19 cellular contexts compared by ENCODE assay signal in genomic region chr6:37871616-37872384, GRCh38. TPM values are rescaled to one million over a fixed set of nuclear protein-coding genes. Genes with fewer than 3 reads are reported as not detected.
DNase-seq lines count a peak whose midpoint lies in the region; ATAC-seq, FAIRE-seq and TF ChIP-seq lines count a peak whose summit lies in the region.
"Had no signal": no experiment of that assay in that cellular context is flagged by ENCODE, and none has a peak within 500 bp of the region (broad histone marks: within the 10 kb centered on the region; RNA-seq: fewer than 3 reads in every experiment).

No MANE protein-coding gene starts in this region.

- H3K4me2 ChIP-seq in smooth muscle cell (no peak overlapping the region), HepG2 (ENCODE audit: low read depth, low read length) (no peak overlapping the region)

- H3K27ac ChIP-seq in HEK293 (ENCODE audit: extremely low read depth, low read depth, low read length) (no peak overlapping the region), smooth muscle cell (ENCODE audit: low read depth) (peak overlapping the region; percentile 21), HepG2 (ENCODE audit: extremely low read length, insufficient read depth, low read length) (no peak overlapping the region)
- H3K27ac ChIP-seq: HL-60 had no signal

- BruUV-seq in HepG2 (replicated peaks; lab: Mats Ljungman, UMichigan): no TSS peak

- H3K36me3 ChIP-seq in HEK293 (ENCODE audit: control insufficient read depth in 2 of 2, insufficient read depth in 1 of 2, low read length in 2 of 2): no peaks in the 10 kb centered on the region
- H3K36me3 ChIP-seq in smooth muscle cell (ENCODE audit: low read depth): no peaks in the 10 kb centered on the region
- no peaks in the 10 kb centered on the region for H3K36me3 ChIP-seq in HepG2 (replicated peaks in 1 of 2; ENCODE audit: control insufficient read depth in 1 of 2, insufficient read depth in 2 of 2, low read length in 2 of 2)
- H3K36me3 ChIP-seq: HAP-1, MG63 had no signal

- CTCF ChIA-PET in HEK293 (lab: Yijun Ruan, JAX) (interaction anchor here (0.6 to 1.1 kb wide), 2 partner anchors 13 to 167 kb away, joined by 3 to 4 read pairs; no protein-coding TSS in a partner anchor), HepG2 (lab: Yijun Ruan, JAX; ENCODE audit: low intra/inter-chr PET ratio, low total read pairs) (no interaction called here)

- no peak for FAIRE-seq in HepG2 (lab: Jason Lieb, UNC)

- no peak overlapping the region for H3K4me3 ChIP-seq in HEK293 (ENCODE audit: low read depth, low read length)
- no peak overlapping the region for H3K4me3 ChIP-seq in fibroblast of villous mesenchyme (ENCODE audit: low read depth, low read length)
- no peak overlapping the region for H3K4me3 ChIP-seq in smooth muscle cell
- H3K4me3 ChIP-seq in HepG2 (replicated peaks in 1 of 3; ENCODE audit: insufficient read depth in 1 of 3, low read depth in 2 of 3, low read length in 3 of 3): no peak overlapping the region
- H3K4me3 ChIP-seq: HAP-1, MG63 had no signal

- no peaks in the 10 kb centered on the region for H3K9me3 ChIP-seq in HEK293 (ENCODE audit: control insufficient read depth, insufficient read depth, low read depth, low read length)
- no peaks in the 10 kb centered on the region for H3K9me3 ChIP-seq in smooth muscle cell (replicated peaks; ENCODE audit: low read depth)
- H3K9me3 ChIP-seq in HepG2 (ENCODE audit: low read length): no peaks in the 10 kb centered on the region
- H3K9me3 ChIP-seq: HAP-1 had no signal

- in situ Hi-C loops in HepG2 (cut with HindIII; ENCODE audit: extremely low pct_ligation_motif_present, low pct_unique_long_range_greater_than_20kb): no loop called here

- no peak for TF ChIP-seq CTCF in HEK293 (tag by site-specific recombination; IDR thresholded peaks at IDR 0.05)
- TF ChIP-seq CTCF in fibroblast of villous mesenchyme (IDR thresholded peaks at IDR 0.05; ENCODE audit: insufficient read depth, low read depth, low read length): no peak
- TF ChIP-seq CTCF in smooth muscle cell (IDR thresholded peaks at IDR 0.05; ENCODE audit: borderline replicate concordance, insufficient read depth, poor library complexity, severe bottlenecking): no peak
- no peak for TF ChIP-seq CTCF in HepG2 (CRISPR knock-in tag; IDR thresholded peaks at IDR 0.05)

- 67% methylated on average over 5 of the region's 5 CpGs for WGBS in smooth muscle cell (ENCODE audit: low lambda C conversion rate)
- WGBS in HepG2 (ENCODE audit: low lambda C conversion rate): 97% methylated on average over 5 of the region's 5 CpGs

- TF ChIP-seq POLR2A in HepG2 (IDR thresholded peaks at IDR 0.05; ENCODE audit: insufficient read depth in 1 of 2, low read depth in 2 of 2, low read length in 2 of 2): no peak

- ATAC-seq in GM19395 (IDR thresholded peaks at IDR 0.05; ENCODE audit: unreplicated experiment): no peak
- no peak for ATAC-seq in HepG2

- no peak for TF ChIP-seq RAD21 in HepG2 (CRISPR knock-in tag; IDR thresholded peaks at IDR 0.05)

- H3K9ac ChIP-seq in smooth muscle cell (ENCODE audit: low read depth): no peak overlapping the region
- H3K9ac ChIP-seq in HepG2 (ENCODE audit: insufficient read depth, low read depth, low read length): no peak overlapping the region

- peaks cover 7% of the 10 kb centered on the region for H3F3A ChIP-seq in smooth muscle cell (ENCODE audit: low read depth)

- DNase-seq in RPMI7951 (ENCODE audit: low read depth) (peak; percentile 27), fibroblast of villous mesenchyme (ENCODE audit: low read depth) (peak; percentile 12), smooth muscle cell (lab: John Stamatoyannopoulos, UW; ENCODE audit: unreplicated experiment) (no peak), HepG2 (ENCODE audit: low spot score) (no peak), NCI-H526 (lab: John Stamatoyannopoulos, UW) (no peak)
- DNase-seq: C1 segment of cervical spinal cord, DND-41, GDM1, Karpas-422, MG63, NCI-H1048, NCI-H1436 treated with DMSO at 0.1 percent for 48 hours, NCI-H2081, NCI-H774, RPMI8226 had no signal

- H3K4me1 ChIP-seq in HEK293 (ENCODE audit: control insufficient read depth, insufficient read depth, low read length) (peaks cover 23% of the 10 kb centered on the region), smooth muscle cell (ENCODE audit: low read depth) (peaks cover 19% of the 10 kb centered on the region), HepG2 (ENCODE audit: insufficient read depth, low read length) (peaks cover under 1% of the 10 kb centered on the region; the same call in 1 of the 2 replicates)

- TF ChIP-seq EP300 in HepG2 (IDR thresholded peaks at IDR 0.05; ENCODE audit: low read depth in 2 of 2, low read length in 2 of 2) (no peak), HepG2 (CRISPR knock-in tag; IDR thresholded peaks at IDR 0.05; ENCODE audit: borderline replicate concordance) (no peak)

- POLR2A ChIA-PET in HEK293 (lab: Yijun Ruan, JAX) (no interaction called here), HepG2 (lab: Yijun Ruan, JAX) (interaction anchor here (0.9 kb wide), 1 partner anchor 54 kb away, joined by 3 read pairs; no protein-coding TSS in a partner anchor)

- no peaks in the 10 kb centered on the region for H3K27me3 ChIP-seq in smooth muscle cell (ENCODE audit: low read depth)
- H3K27me3 ChIP-seq in HepG2 (ENCODE audit: control insufficient read depth in 1 of 2, insufficient read depth in 2 of 2, low read length in 2 of 2): no peaks in the 10 kb centered on the region
- H3K27me3 ChIP-seq: MG63 had no signal

- H4K20me1 ChIP-seq in smooth muscle cell (ENCODE audit: low read depth) (peaks cover 99% of the 10 kb centered on the region), HepG2 (ENCODE audit: insufficient read depth, low read length) (peaks cover 34% of the 10 kb centered on the region)

- H3K79me2 ChIP-seq in smooth muscle cell (ENCODE audit: low read depth): peaks cover 99% of the 10 kb centered on the region
- peaks cover 92% of the 10 kb centered on the region for H3K79me2 ChIP-seq in HepG2 (ENCODE audit: insufficient read depth, low read length)

- H2AFZ ChIP-seq in smooth muscle cell (ENCODE audit: low read depth): no peak overlapping the region
- no peak overlapping the region for H2AFZ ChIP-seq in HepG2 (ENCODE audit: low read length)

- intact Hi-C loops in HepG2 (cut with micrococcal nuclease; ENCODE audit: unreplicated experiment): no loop called here

TF ChIP-seq in HEK293, 187 proteins besides CTCF, POLR2A, EP300 and RAD21 (continues in another document):
- 0 out of 2 replicates have a peak, but pooled peaks have one; percentile 16 for TF ChIP-seq TRIM28 (IDR thresholded peaks at IDR 0.05; ENCODE audit: borderline replicate concordance, low read length)

TF ChIP-seq in HepG2, 621 proteins besides CTCF, POLR2A, EP300 and RAD21 (continues in another document):
- TF ChIP-seq ZNF737 (CRISPR knock-in tag; IDR thresholded peaks at IDR 0.05; ENCODE audit: borderline replicate concordance) (no peak), ZEB1 (IDR thresholded peaks at IDR 0.05; ENCODE audit: insufficient replicate concordance, low read depth) (no peak), RBFOX2 (IDR thresholded peaks at IDR 0.05; ENCODE audit: low read depth, low read length) (no peak), ZNF263 (CRISPR knock-in tag; IDR thresholded peaks at IDR 0.05) (no peak), ZNF251 (CRISPR knock-in tag; IDR thresholded peaks at IDR 0.05) (no peak), MIER2 (CRISPR knock-in tag; IDR thresholded peaks at IDR 0.05) (no peak), ZBTB49 (CRISPR knock-in tag; IDR thresholded peaks at IDR 0.05; ENCODE audit: borderline replicate concordance) (no peak), ZKSCAN1 (IDR thresholded peaks at IDR 0.05; ENCODE audit: low read length) (no peak)

RNA-seq across cellular contexts. Expression of gene ZFAND3, which starts 52.3 kb away (rescaled TPM):
- total RNA-seq in RPMI7951 (2014; rRNA removed; shearing (Covaris generic)): 9.5 and 11.5 TPM in 2 replicates
- total RNA-seq in fibroblast of villous mesenchyme (17.7 and 20.3 TPM in 2 replicates), smooth muscle cell (27.6 and 33.3 TPM in 2 replicates), HepG2 (2016; rRNA removed; fragmentation: Illumina TruSeq; extraction: Trizol) (16.4 and 18.9 TPM in 2 replicates)
- polyA plus RNA-seq in smooth muscle cell (40.5 and 52.3 TPM in 2 replicates), HepG2 (2011; rRNA removed) (17.1 and 18.6 TPM in 2 replicates)
- 5.8 and 9.0 TPM in 2 replicates for total RNA-seq in HepG2 (2016; cell fraction: cytosol; rRNA removed; fragmentation: Illumina TruSeq; extraction: Trizol; ENCODE audit: low read depth)
- 14.6 and 17.0 TPM in 2 replicates for total RNA-seq in HepG2 (2016; cell fraction: insoluble cytoplasmic fraction; rRNA removed; fragmentation: Illumina TruSeq; extraction: Trizol)
- total RNA-seq in HepG2 (2016; cell fraction: membrane; rRNA removed; fragmentation: Illumina TruSeq; extraction: Trizol): 18.4 and 18.8 TPM in 2 replicates
- total RNA-seq in HepG2 (2016; cell fraction: nucleus; rRNA removed; fragmentation: Illumina TruSeq; extraction: Trizol): 15.4 and 17.1 TPM in 2 replicates
- polyA plus RNA-seq in HepG2 (2011; cell fraction: cytosol; rRNA removed): 16.2 and 21.9 TPM in 2 replicates
- polyA plus RNA-seq in HepG2 (2011; cell fraction: nucleus; rRNA removed): 10.7 and 11.5 TPM in 2 replicates
- 101 and 105 TPM in 2 replicates for polyA plus RNA-seq in HepG2 (2012)
- 25.4 and 26.8 TPM in 2 replicates for polyA plus RNA-seq in HepG2 (2016; cell fraction: cytosol; fragmentation: Illumina TruSeq; extraction: Trizol; ENCODE audit: low read depth)
- polyA plus RNA-seq in HepG2 (2016; cell fraction: insoluble cytoplasmic fraction; fragmentation: Illumina TruSeq; extraction: Trizol; ENCODE audit: low read depth): 56.7 and 68.8 TPM in 2 replicates
- 36.3 and 43.5 TPM in 2 replicates for polyA plus RNA-seq in HepG2 (2016; cell fraction: membrane; fragmentation: Illumina TruSeq; extraction: Trizol; ENCODE audit: low read depth)
- polyA plus RNA-seq in HepG2 (2016; cell fraction: nucleus; fragmentation: Illumina TruSeq; extraction: Trizol; ENCODE audit: insufficient read depth, low read depth): 49.1 and 59.9 TPM in 2 replicates
- 8.2 and 21.8 TPM in 2 replicates for polyA minus RNA-seq in HepG2 (2011; rRNA and poly(A)+ RNA removed; ENCODE audit: low replicate concordance)
- polyA minus RNA-seq in HepG2 (2011; cell fraction: cytosol; rRNA and poly(A)+ RNA removed): 18.6 and 29.8 TPM in 2 replicates
- polyA minus RNA-seq in HepG2 (2011; cell fraction: nucleus; rRNA and poly(A)+ RNA removed): 20.0 and 35.3 TPM in 2 replicates

Comparison
In these comparisons a context has a peak if more than half of its experiments do, and no peak if none do; other contexts are left out.
1. DNase-seq: peak in RPMI7951 (single experiment) and fibroblast of villous mesenchyme (single experiment); none in smooth muscle cell (single experiment), HepG2 (single experiment) and NCI-H526 (0 of 2).